In genomic region chr13:42575938-42576337, GRCh38 we compare ENCODE assay signal across 22 cellular contexts. TPM values are rescaled to one million over a fixed set of nuclear protein-coding genes. Genes with fewer than 3 reads are reported as not detected.
A peak's percentile ranks its signal among the peaks of the same experiment; 100 is the strongest.
DNase-seq lines count a peak whose midpoint lies in the region; ATAC-seq and TF ChIP-seq lines count a peak whose summit lies in the region.
"Had no signal": no experiment of that assay in that cellular context is flagged by ENCODE, and none has a peak within 500 bp of the region (broad histone marks: within the 10 kb centered on the region; RNA-seq: fewer than 3 reads in every experiment).

No MANE protein-coding gene starts in this region.

- H3K27me3 ChIP-seq in GM23338 (ENCODE audit: insufficient read depth) (peaks cover 14% of the 10 kb centered on the region), vagina (no peaks in the 10 kb centered on the region)

- peaks cover 23% of the 10 kb centered on the region for H3K27me3 Mint-ChIP-seq in activated T-cell treated with anti-CD3 and anti-CD28 coated beads, Interleukin-2, amount 50 U/mL, for 4 hours (ENCODE audit: low read depth)
- H3K27me3 Mint-ChIP-seq in GM23338 (ENCODE audit: insufficient read depth, low read depth, poor library complexity): no peaks in the 10 kb centered on the region
- H3K27me3 Mint-ChIP-seq in activated CD4-positive, alpha-beta memory T cell treated with anti-CD3 and anti-CD28 coated beads for 36 hours: peaks cover 25% of the 10 kb centered on the region
- H3K27me3 Mint-ChIP-seq in immature natural killer cell (ENCODE audit: low read depth in 3 of 3): peaks cover 7 to 11% (median 10%) of the 10 kb centered on the region in 3 donors

- no peak for TF ChIP-seq POLR2A in vagina (IDR thresholded peaks at IDR 0.05)

- H3K9me3 ChIP-seq in vagina: no peaks in the 10 kb centered on the region
- H3K9me3 ChIP-seq: colonic mucosa, thoracic aorta had no signal

- TF ChIP-seq CTCF in GM23338 (conservative IDR thresholded peaks at IDR 0.05; ENCODE audit: low read depth in 2 of 2) (no peak), vagina (IDR thresholded peaks at IDR 0.05) (no peak)

- POLR2A ChIA-PET in activated CD4-positive, alpha-beta memory T cell treated with anti-CD3 and anti-CD28 coated beads for 36 hours (lab: Charles Lee): no interaction called here

- H4K20me1 ChIP-seq in GM23338 (replicated peaks; ENCODE audit: insufficient read depth): no peaks in the 10 kb centered on the region

- peaks cover 58% of the 10 kb centered on the region for H3K79me2 ChIP-seq in GM23338 (replicated peaks; ENCODE audit: insufficient read depth)

- H3K4me2 ChIP-seq in GM23338: peak overlapping the region; percentile 97

- H3K4me3 ChIP-seq in GM23338 (peak overlapping the region; percentile 83), vagina (no peak overlapping the region)
- H3K4me3 ChIP-seq: colonic mucosa, thoracic aorta had no signal

- peaks cover 28% of the 10 kb centered on the region for H3K4me1 Mint-ChIP-seq in activated T-cell treated with anti-CD3 and anti-CD28 coated beads, Interleukin-2, amount 50 U/mL, for 4 hours (ENCODE audit: low read depth)
- H3K4me1 Mint-ChIP-seq in GM23338 (peaks cover 52% of the 10 kb centered on the region), immature natural killer cell (peaks cover 41 to 58% of the 10 kb centered on the region in 2 donors)
- H3K4me1 Mint-ChIP-seq in activated CD4-positive, alpha-beta memory T cell treated with anti-CD3 and anti-CD28 coated beads for 36 hours (ENCODE audit: low read depth): peaks cover 34% of the 10 kb centered on the region

- peak overlapping the region; percentile 81 for H3K4me3 Mint-ChIP-seq in activated T-cell treated with anti-CD3 and anti-CD28 coated beads, Interleukin-2, amount 50 U/mL, for 4 hours
- H3K4me3 Mint-ChIP-seq in GM23338 (peak overlapping the region; percentile 90), immature natural killer cell (peak overlapping the region; percentile 15 to 92 (median 49))
- H3K4me3 Mint-ChIP-seq in activated CD4-positive, alpha-beta memory T cell treated with anti-CD3 and anti-CD28 coated beads for 36 hours: peak overlapping the region; percentile 53

- no peaks in the 10 kb centered on the region; the same call in 1 of the 2 replicates for H3K9me2 ChIP-seq in GM23338 (ENCODE audit: insufficient read depth)

- no peak for ATAC-seq in activated T-cell treated with anti-CD3 and anti-CD28 coated beads, Interleukin-2, amount 50 U/mL, for 4 hours
- ATAC-seq in GM23338 (no peak), HG03095 (IDR thresholded peaks at IDR 0.05; ENCODE audit: unreplicated experiment) (no peak)
- ATAC-seq: PC-3; stimulated activated memory B cell treated with anti-CD40 and anti-IgM and Interleukin-4, amounts not matched to agents 10 μg/mL and 1 μg/mL and 100 μg/mL, for 72 hours had no signal

- no peaks in the 10 kb centered on the region for H3K9me3 Mint-ChIP-seq in activated T-cell treated with anti-CD3 and anti-CD28 coated beads, Interleukin-2, amount 50 U/mL, for 4 hours
- H3K9me3 Mint-ChIP-seq in GM23338: peaks cover 17% of the 10 kb centered on the region
- peaks cover 9% of the 10 kb centered on the region for H3K9me3 Mint-ChIP-seq in activated CD4-positive, alpha-beta memory T cell treated with anti-CD3 and anti-CD28 coated beads for 36 hours
- H3K9me3 Mint-ChIP-seq in immature natural killer cell: peaks cover 0 to 4% (median 0%) of the 10 kb centered on the region in 6 donors

- no peak overlapping the region for H2AFZ ChIP-seq in GM23338

- intact Hi-C loops in activated CD4-positive, alpha-beta memory T cell treated with anti-CD3 and anti-CD28 coated beads for 36 hours (cut with micrococcal nuclease): loop anchor here (1.0 to 10.0 kb wide), 5 partner anchors 79 to 244 kb away; no protein-coding TSS in a partner anchor
- intact Hi-C loops in vagina (cut with DNase I): no loop called here

- H3K4me1 ChIP-seq in GM23338 (ENCODE audit: insufficient read depth) (peaks cover 54% of the 10 kb centered on the region), vagina (peaks cover 8% of the 10 kb centered on the region)

- CTCF ChIA-PET in activated CD4-positive, alpha-beta memory T cell treated with anti-CD3 and anti-CD28 coated beads for 36 hours (lab: Charles Lee): interaction anchor here (0.6 kb wide), 1 partner anchor 215 kb away, joined by 3 read pairs; no protein-coding TSS in a partner anchor

- no peak for DNase-seq in activated T-cell treated with anti-CD3 and anti-CD28 coated beads, Interleukin-2, amount 50 U/mL, for 4 hours
- no peak for DNase-seq in activated T-cell treated with anti-CD3 and anti-CD28 coated beads, Interleukin-2, amount 50 U/mL, for 1 hour
- DNase-seq in GM23338 (ENCODE audit: low spot score) (no peak), immature natural killer cell (no peak), NCI-H82 treated with DMSO at 0.1 percent for 48 hours (lab: John Stamatoyannopoulos, UW; ENCODE audit: unreplicated experiment) (no peak), vagina (ENCODE audit: extremely low spot score in 2 of 2) (no peak)
- DNase-seq in activated CD4-positive, alpha-beta memory T cell treated with anti-CD3 and anti-CD28 coated beads for 36 hours: no peak
- DNase-seq: ACHN; colonic mucosa; GDM1; NCI-H1417 treated with DMSO at 0.1 percent for 48 hours; PC-3; SHP77 treated with DMSO at 0.1 percent for 48 hours; stimulated activated CD4-positive, alpha-beta T cell treated with anti-CD3 and anti-CD28 coated beads, Interleukin-1b, Interleukin-23, amount 100 ng/mL, for 48 hours had no signal

- H3K27ac ChIP-seq in GM23338 (ENCODE audit: low read depth) (no peak overlapping the region), vagina (no peak overlapping the region)
- H3K27ac ChIP-seq: C4-2B, colonic mucosa, thoracic aorta, VCaP had no signal

- H3K36me3 ChIP-seq in GM23338 (ENCODE audit: insufficient read depth) (peaks cover under 1% of the 10 kb centered on the region; the same call in 1 of the 2 replicates), vagina (no peaks in the 10 kb centered on the region)
- H3K36me3 ChIP-seq: colonic mucosa, thoracic aorta had no signal

- H3K27ac Mint-ChIP-seq in GM23338 (no peak overlapping the region), immature natural killer cell (peak overlapping the region in 1 of 6 donors; percentile 8)
- H3K27ac Mint-ChIP-seq in activated CD4-positive, alpha-beta memory T cell treated with anti-CD3 and anti-CD28 coated beads for 36 hours: peak overlapping the region; percentile 14
- H3K27ac Mint-ChIP-seq: brain, progenitor cell of endocrine pancreas had no signal

- H3F3A ChIP-seq in GM23338 (replicated peaks; ENCODE audit: low read depth): no peaks in the 10 kb centered on the region

- H3K36me3 Mint-ChIP-seq in activated T-cell treated with anti-CD3 and anti-CD28 coated beads, Interleukin-2, amount 50 U/mL, for 4 hours (ENCODE audit: insufficient read depth): no peaks in the 10 kb centered on the region
- H3K36me3 Mint-ChIP-seq in GM23338 (ENCODE audit: low read depth): peaks cover 23% of the 10 kb centered on the region
- H3K36me3 Mint-ChIP-seq in activated CD4-positive, alpha-beta memory T cell treated with anti-CD3 and anti-CD28 coated beads for 36 hours: no peaks in the 10 kb centered on the region
- no peaks in the 10 kb centered on the region for H3K36me3 Mint-ChIP-seq in immature natural killer cell
- H3K36me3 Mint-ChIP-seq: brain; stimulated activated memory B cell treated with anti-CD40 and anti-IgM and Interleukin-4, amounts not matched to agents 10 μg/mL and 1 μg/mL and 100 μg/mL, for 72 hours had no signal

TF ChIP-seq in GM23338, 12 proteins besides CTCF, POLR2A, EP300 and RAD21:
- TF ChIP-seq EZH2phosphoT487 (IDR thresholded peaks at IDR 0.05; ENCODE audit: unreplicated experiment): no peak
- no peak for TF ChIP-seq NANOG (IDR thresholded peaks at IDR 0.05; ENCODE audit: borderline replicate concordance)
- no peak for TF ChIP-seq EZH2 (IDR thresholded peaks at IDR 0.05; ENCODE audit: low read depth, unreplicated experiment)

RNA-seq across cellular contexts. Expression of gene TNFSF11, which starts 2.0 kb away (rescaled TPM):
- total RNA-seq in activated T-cell treated with anti-CD3 and anti-CD28 coated beads, Interleukin-2, amount 50 U/mL, for 4 hours: 10 to 100 TPM in 1 of 3 donors, 1 to 10 TPM in 2; 5.7 to 26.4 (median 8.5) TPM
- 9.9 and 16.8 TPM in 2 replicates for total RNA-seq in GM23338 (2014; rRNA removed; shearing (Covaris generic))
- polyA plus RNA-seq in GM23338 (2016; fragmentation: Nextera tagmentation; extraction: Ambion mirVana) (9.2 and 9.9 TPM in 2 replicates), immature natural killer cell (1 to 10 TPM; 2.6 to 3.7 (median 2.7) TPM)
- 1 to 10 TPM; 3.7 to 4.5 TPM for total RNA-seq in activated CD4-positive, alpha-beta memory T cell treated with anti-CD3 and anti-CD28 coated beads for 36 hours
- total RNA-seq in vagina: not detected
- total RNA-seq: PC-3, progenitor cell of endocrine pancreas had no signal
- polyA plus RNA-seq: neural cell had no signal
